In genomic region chr17:40516581-40517285, GRCh38 we compare ENCODE assay signal across 9 cellular contexts. TPM values are rescaled to one million over a fixed set of nuclear protein-coding genes. Genes with fewer than 3 reads are reported as not detected.
A peak's percentile ranks its signal among the peaks of the same experiment; 100 is the strongest.
DNase-seq lines count a peak whose midpoint lies in the region; ATAC-seq and TF ChIP-seq lines count a peak whose summit lies in the region.
"Had no signal": no experiment of that assay in that cellular context is flagged by ENCODE, and none has a peak within 500 bp of the region (broad histone marks: within the 10 kb centered on the region; RNA-seq: fewer than 3 reads in every experiment).

No MANE protein-coding gene starts in this region.

- H3K27me3 Mint-ChIP-seq in activated T-cell treated with anti-CD3 and anti-CD28 coated beads, Interleukin-2, amount 50 U/mL, for 72 hours (ENCODE audit: low read depth), result peaks cover 12% of the 10 kb centered on the region
- peaks cover 12% of the 10 kb centered on the region for H3K27me3 Mint-ChIP-seq in mesothelial cell of epicardium (ENCODE audit: low read depth)

- H3K9me3 Mint-ChIP-seq in activated T-cell treated with anti-CD3 and anti-CD28 coated beads, Interleukin-2, amount 50 U/mL, for 72 hours, result peaks cover 0 to 2% of the 10 kb centered on the region in 2 donors
- no peaks in the 10 kb centered on the region for H3K9me3 Mint-ChIP-seq in mesothelial cell of epicardium
- H3K9me3 Mint-ChIP-seq: neural crest cell had no signal

- no peaks in the 10 kb centered on the region for H4K20me1 ChIP-seq in OCI-LY1 (ENCODE audit: insufficient read depth, low read length)

- H3K27ac Mint-ChIP-seq in activated T-cell treated with anti-CD3 and anti-CD28 coated beads, Interleukin-2, amount 50 U/mL, for 72 hours, result peak overlapping the region; percentile 12
- H3K27ac Mint-ChIP-seq in mesothelial cell of epicardium, result peak overlapping the region; percentile 69

- H3K4me3 Mint-ChIP-seq in activated T-cell treated with anti-CD3 and anti-CD28 coated beads, Interleukin-2, amount 50 U/mL, for 72 hours, result peak overlapping the region; percentile 79 to 81
- no peak overlapping the region for H3K4me3 Mint-ChIP-seq in mesothelial cell of epicardium
- H3K4me3 Mint-ChIP-seq: neural crest cell had no signal

- H3K4me1 Mint-ChIP-seq in activated T-cell treated with anti-CD3 and anti-CD28 coated beads, Interleukin-2, amount 50 U/mL, for 72 hours (ENCODE audit: low read depth), result peaks cover 69% of the 10 kb centered on the region
- peaks cover 22% of the 10 kb centered on the region for H3K4me1 Mint-ChIP-seq in mesothelial cell of epicardium
- H3K4me1 Mint-ChIP-seq: neural crest cell had no signal

- H3K4me2 ChIP-seq in OCI-LY1 (ENCODE audit: low read length), result peak overlapping the region; percentile 44

- H2AFZ ChIP-seq in OCI-LY1 (ENCODE audit: low read length), result no peak overlapping the region

- peaks cover 4 to 8% of the 10 kb centered on the region in 2 donors for H3K36me3 Mint-ChIP-seq in activated T-cell treated with anti-CD3 and anti-CD28 coated beads, Interleukin-2, amount 50 U/mL, for 72 hours (ENCODE audit: insufficient read depth in 2 of 2)
- no peaks in the 10 kb centered on the region for H3K36me3 Mint-ChIP-seq in mesothelial cell of epicardium

- H3K9me3 ChIP-seq in right atrium auricular region (no peaks in the 10 kb centered on the region), OCI-LY1 (ENCODE audit: low read length) (no peaks in the 10 kb centered on the region)

- H3K9ac ChIP-seq in OCI-LY1 (ENCODE audit: low read length), result no peak overlapping the region

- H3K36me3 ChIP-seq in right atrium auricular region, result no peaks in the 10 kb centered on the region
- H3K36me3 ChIP-seq in OCI-LY1 (ENCODE audit: insufficient read depth, low read length), result no peaks in the 10 kb centered on the region
- no peaks in the 10 kb centered on the region; the same call in 1 of the 2 replicates for H3K36me3 ChIP-seq in H7 (replicated peaks; ENCODE audit: control insufficient read depth, insufficient read depth, low read length)

- no peaks in the 10 kb centered on the region for H3F3A ChIP-seq in OCI-LY1 (ENCODE audit: insufficient read depth, low read length)

- no peaks in the 10 kb centered on the region for H3K9me2 ChIP-seq in OCI-LY1 (ENCODE audit: low read depth, low read length)

- H3K79me2 ChIP-seq in OCI-LY1 (ENCODE audit: insufficient read depth, low read length), result no peaks in the 10 kb centered on the region

- DNase-seq in cardiac septum (ENCODE audit: low spot score), result peak; percentile 29
- DNase-seq in right atrium auricular region (ENCODE audit: low spot score), result no peak
- peak; percentile 68 to 74 for DNase-seq in activated T-cell treated with anti-CD3 and anti-CD28 coated beads, Interleukin-2, amount 50 U/mL, for 72 hours
- DNase-seq in mesothelial cell of epicardium (ENCODE audit: low spot score in 2 of 2, unreplicated experiment in 2 of 2), result no peak
- no peak for DNase-seq in NCI-H2227 treated with DMSO at 0.1 percent for 48 hours (lab: John Stamatoyannopoulos, UW)
- no peak for DNase-seq in retina
- no peak for DNase-seq in H7

- H3K27ac ChIP-seq in right atrium auricular region (no peak overlapping the region), OCI-LY1 (ENCODE audit: low read depth, low read length, poor library complexity, severe bottlenecking) (no peak overlapping the region)

- ATAC-seq in activated T-cell treated with anti-CD3 and anti-CD28 coated beads, Interleukin-2, amount 50 U/mL, for 72 hours (replicated peaks in 1 of 2), result peak; percentile 86 to 87

- TF ChIP-seq CTCF in right atrium auricular region (IDR thresholded peaks at IDR 0.05) (no peak), OCI-LY1 (IDR thresholded peaks at IDR 0.05; ENCODE audit: low read length) (no peak), mesothelial cell of epicardium (IDR thresholded peaks at IDR 0.05; ENCODE audit: unreplicated experiment) (no peak)

- H3K27me3 ChIP-seq in right atrium auricular region, result no peaks in the 10 kb centered on the region
- peaks cover 11% of the 10 kb centered on the region for H3K27me3 ChIP-seq in OCI-LY1 (ENCODE audit: insufficient read depth, low read length)
- no peaks in the 10 kb centered on the region for H3K27me3 ChIP-seq in H7 (ENCODE audit: control insufficient read depth, insufficient read depth, low read length)

- intact Hi-C loops in cardiac septum (cut with DNase I), result no loop called here

- no peak overlapping the region for H3K4me3 ChIP-seq in right atrium auricular region
- H3K4me3 ChIP-seq in OCI-LY1 (ENCODE audit: low read depth, low read length, poor library complexity, severe bottlenecking), result no peak overlapping the region
- no peak overlapping the region for H3K4me3 ChIP-seq in H7 (ENCODE audit: insufficient read depth, low read depth, low read length)

- H3K4me1 ChIP-seq in right atrium auricular region (no peaks in the 10 kb centered on the region), OCI-LY1 (ENCODE audit: insufficient read depth, low read length, severe bottlenecking) (peaks cover 16% of the 10 kb centered on the region)

RNA-seq across cellular contexts. Expression of gene TNS4, which starts 15.3 kb away (rescaled TPM):
- not detected for total RNA-seq in cardiac septum
- total RNA-seq in right atrium auricular region, result not detected
- 10 to 100 TPM in 1 of 2 donors, 1 to 10 TPM in 1; 9.9 to 10.6 TPM for total RNA-seq in activated T-cell treated with anti-CD3 and anti-CD28 coated beads, Interleukin-2, amount 50 U/mL, for 72 hours
- total RNA-seq in mesothelial cell of epicardium, result 0.07 TPM in 1 of 3 replicates, not detected in the others
- total RNA-seq in H7 (2014; rRNA removed; shearing (Covaris generic)), result 0.14 and 0.18 TPM in 2 replicates
- total RNA-seq: neural crest cell had no signal

RNA-seq across cellular contexts. Expression of gene CCR7, which starts 48.5 kb away (rescaled TPM):
- total RNA-seq in cardiac septum, result 0.32 TPM
- under 1 TPM in 1 of 2 donors, not detected in 1; 0.28 TPM for total RNA-seq in right atrium auricular region
- total RNA-seq in activated T-cell treated with anti-CD3 and anti-CD28 coated beads, Interleukin-2, amount 50 U/mL, for 72 hours, result 100 to 1,000 TPM; 311 to 371 TPM
- 0.09 TPM in 1 of 3 replicates, not detected in the others for total RNA-seq in mesothelial cell of epicardium
- 1.1 TPM in 1 of 2 replicates, not detected in the other for total RNA-seq in H7 (2014; rRNA removed; shearing (Covaris generic))

Comparison
In these comparisons a context has a peak if more than half of its experiments do, and no peak if none do; other contexts are left out.
1. DNase-seq: peak in cardiac septum (single experiment) and activated T-cell treated with anti-CD3 and anti-CD28 coated beads, Interleukin-2, amount 50 U/mL, for 72 hours (2 of 2); none in right atrium auricular region (single experiment), mesothelial cell of epicardium (0 of 2), NCI-H2227 treated with DMSO at 0.1 percent for 48 hours (single experiment), retina (single experiment) and H7 (single experiment).
2. RNA of gene CCR7, which starts 48.5 kb away (total RNA-seq): 311 to 371 TPM in activated T-cell treated with anti-CD3 and anti-CD28 coated beads, Interleukin-2, amount 50 U/mL, for 72 hours; 1.1 TPM in H7, 0.32 TPM in cardiac septum (single experiment), 0.28 TPM in right atrium auricular region and 0.09 TPM in mesothelial cell of epicardium; every median in the first group is over 100 times any median in the second.